Comparison of ENCODE assay signal across 10 cellular contexts in the genomic region with DNA sequence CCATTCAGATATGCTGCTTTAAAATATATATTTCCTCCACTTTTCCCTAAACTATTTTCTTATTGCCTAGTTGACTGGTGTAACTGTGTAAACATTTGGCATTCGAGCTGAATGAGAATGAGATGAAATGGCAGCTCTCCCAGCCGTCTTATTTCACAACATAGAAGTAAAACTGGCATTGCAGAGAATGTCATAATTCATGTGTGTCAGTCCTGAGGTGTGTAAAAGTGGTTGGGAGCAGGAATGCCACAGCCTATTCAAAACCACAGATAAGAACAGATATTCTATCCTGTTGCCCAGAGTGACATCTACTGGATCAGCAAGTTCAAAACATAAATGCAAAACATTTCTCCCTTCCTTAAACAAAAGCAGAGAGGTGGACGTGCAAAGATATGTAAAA.
DNase-seq lines count a peak whose midpoint lies in the region; ATAC-seq and TF ChIP-seq lines count a peak whose summit lies in the region.
"Had no signal": no experiment of that assay in that cellular context is flagged by ENCODE, and none has a peak within 500 bp of the region (broad histone marks: within the 10 kb centered on the region; RNA-seq: fewer than 3 reads in every experiment).

No MANE protein-coding gene starts in this region.

- H3K36me3 ChIP-seq in heart left ventricle = no peaks in the 10 kb centered on the region

- no peak for TF ChIP-seq POLR2A in heart left ventricle (IDR thresholded peaks at IDR 0.05)

- peak; percentile 90 for ATAC-seq in Right ventricle myocardium inferior
- ATAC-seq in heart left ventricle = peak in 3 of 4 donors; percentile 50 to 65 (median 56)
- ATAC-seq in HG03097 (IDR thresholded peaks at IDR 0.05; ENCODE audit: low FRiP score, unreplicated experiment) = no peak
- ATAC-seq in GM21737 (IDR thresholded peaks at IDR 0.05; ENCODE audit: unreplicated experiment) = no peak

- peak in 6 of 12 donors; percentile 8 to 38 (median 16) for TF ChIP-seq CTCF in heart left ventricle (IDR thresholded peaks at IDR 0.05)

- no peaks in the 10 kb centered on the region for H3K4me1 ChIP-seq in heart left ventricle

- DNase-seq in Right ventricle myocardium inferior (ENCODE audit: missing footprints) (no peak), cardiac septum (ENCODE audit: low spot score) (no peak), RPMI7951 (ENCODE audit: low read depth) (peak; percentile 35), heart left ventricle (no peak)
- no peak for DNase-seq in stimulated activated naive CD4-positive, alpha-beta T cell treated with Interleukin-2 at 50 U/mL for 16 hours (lab: John Stamatoyannopoulos, UW)
- no peak for DNase-seq in T-helper 2 cell treated with Interferon-gamma antibody and Interleukin-4, amounts not matched to agents 5 μg/mL and 100 μg/mL, for 36 hours (ENCODE audit: low spot score)

- 20 to 31% (median 27%) methylated on average over 3 of the region's 3 CpGs for WGBS in heart left ventricle, 4 donors

- intact Hi-C loops in Right ventricle myocardium inferior (cut with DNase I) = loop anchor here (5.0 kb wide), 1 partner anchor 390 kb away; no protein-coding TSS in a partner anchor
- intact Hi-C loops in cardiac septum (cut with DNase I) = no loop called here
- intact Hi-C loops in heart left ventricle (cut with DNase I) = loop anchor here in 6 of 10 donors (5.0 to 10.0 kb wide), 2 partner anchors 387 to 390 kb away; no protein-coding TSS in a partner anchor

- no peaks in the 10 kb centered on the region for H3K9me3 ChIP-seq in heart left ventricle

- H3K36me3 Mint-ChIP-seq in T-helper 2 cell treated with Interferon-gamma antibody and Interleukin-4, amounts not matched to agents 5 μg/mL and 100 μg/mL, for 36 hours (ENCODE audit: low read depth) = no peaks in the 10 kb centered on the region

- H3K27ac Mint-ChIP-seq in T-helper 2 cell treated with Interferon-gamma antibody and Interleukin-4, amounts not matched to agents 5 μg/mL and 100 μg/mL, for 36 hours = no peak overlapping the region

- H3K4me3 ChIP-seq in heart left ventricle = no peak overlapping the region

- no peaks in the 10 kb centered on the region for H3K27me3 Mint-ChIP-seq in T-helper 2 cell treated with Interferon-gamma antibody and Interleukin-4, amounts not matched to agents 5 μg/mL and 100 μg/mL, for 36 hours (ENCODE audit: low read depth)

- H3K9me3 Mint-ChIP-seq in T-helper 2 cell treated with Interferon-gamma antibody and Interleukin-4, amounts not matched to agents 5 μg/mL and 100 μg/mL, for 36 hours = no peaks in the 10 kb centered on the region
- H3K9me3 Mint-ChIP-seq: neural crest cell had no signal

- H3K27ac ChIP-seq in heart left ventricle = no peak overlapping the region
- H3K27ac ChIP-seq: HL-60 had no signal

- no peaks in the 10 kb centered on the region for H3K4me1 Mint-ChIP-seq in T-helper 2 cell treated with Interferon-gamma antibody and Interleukin-4, amounts not matched to agents 5 μg/mL and 100 μg/mL, for 36 hours (ENCODE audit: low read depth)
- H3K4me1 Mint-ChIP-seq: neural crest cell had no signal

- no peak overlapping the region for H3K4me3 Mint-ChIP-seq in T-helper 2 cell treated with Interferon-gamma antibody and Interleukin-4, amounts not matched to agents 5 μg/mL and 100 μg/mL, for 36 hours
- H3K4me3 Mint-ChIP-seq: neural crest cell had no signal

- no peaks in the 10 kb centered on the region for H3K27me3 ChIP-seq in heart left ventricle

Comparison
In these comparisons a context has a peak if more than half of its experiments do, and no peak if none do; other contexts are left out.
1. ATAC-seq: peak in Right ventricle myocardium inferior (single experiment) and heart left ventricle (3 of 4); none in HG03097 (single experiment) and GM21737 (single experiment).